Comparison of ENCODE assay signal across 8 cellular contexts in genomic region chr10:128047991-128048826, GRCh38.
DNase-seq lines count a peak whose midpoint lies in the region; ATAC-seq and TF ChIP-seq lines count a peak whose summit lies in the region.

No MANE protein-coding gene starts in this region.

- no peaks in the 10 kb centered on the region for H3K36me3 ChIP-seq in endodermal cell (ENCODE audit: control insufficient read depth, insufficient read depth, low read length)
- no peaks in the 10 kb centered on the region for H3K36me3 ChIP-seq in H7 (replicated peaks; ENCODE audit: control insufficient read depth, insufficient read depth, low read length)

- H3K4me3 Mint-ChIP-seq in endodermal cell (no peak overlapping the region), nephron (no peak overlapping the region)

- no peak overlapping the region for H3K9ac ChIP-seq in endodermal cell (ENCODE audit: extremely low read depth, low read length, poor library complexity, severe bottlenecking)

- H3K9me3 Mint-ChIP-seq in endodermal cell (no peaks in the 10 kb centered on the region), nephron (no peaks in the 10 kb centered on the region)

- H3K4me1 ChIP-seq in endodermal cell (ENCODE audit: control insufficient read depth, insufficient read depth, low read length), result no peaks in the 10 kb centered on the region

- peak overlapping the region; percentile 78 for H3K27ac Mint-ChIP-seq in endodermal cell
- peak overlapping the region; percentile 31 to 60 (median 47) for H3K27ac Mint-ChIP-seq in nephron

- H3K27me3 Mint-ChIP-seq in endodermal cell (ENCODE audit: insufficient read depth) (peaks cover 23% of the 10 kb centered on the region), nephron (ENCODE audit: low read depth) (peaks cover 13% of the 10 kb centered on the region)

- H3K27me3 ChIP-seq in endodermal cell (ENCODE audit: control insufficient read depth, insufficient read depth, low read length, poor library complexity, severe bottlenecking) (peaks cover 16% of the 10 kb centered on the region), H7 (ENCODE audit: control insufficient read depth, insufficient read depth, low read length) (no peaks in the 10 kb centered on the region; the same call in 1 of the 2 replicates)

- DNase-seq in RPMI7951 (ENCODE audit: low read depth) (peak; percentile 45), endodermal cell (no peak), EL (no peak), SHP77 treated with DMSO at 0.1 percent for 48 hours (lab: John Stamatoyannopoulos, UW) (no peak), H7 (no peak)

- H3K36me3 Mint-ChIP-seq in endodermal cell (ENCODE audit: low read depth), result no peaks in the 10 kb centered on the region
- no peaks in the 10 kb centered on the region for H3K36me3 Mint-ChIP-seq in nephron (ENCODE audit: low read depth)

- 94% methylated on average over 13 to 21 of the region's 21 CpGs for WGBS in endodermal cell (ENCODE audit: insufficient coverage in 1 of 2, insufficient read length in 1 of 2), 2 experiments

- TF ChIP-seq CTCF in endodermal cell (conservative IDR thresholded peaks at IDR 0.05) (no peak), nephron (IDR thresholded peaks at IDR 0.05; ENCODE audit: unreplicated experiment in 3 of 3) (no peak)

- H3K4me3 ChIP-seq in endodermal cell (ENCODE audit: low read length) (no peak overlapping the region), H7 (ENCODE audit: insufficient read depth, low read depth, low read length) (no peak overlapping the region)

- no peaks in the 10 kb centered on the region for H3K9me3 ChIP-seq in endodermal cell (ENCODE audit: control insufficient read depth, low read length)

- ATAC-seq in GM18511 (IDR thresholded peaks at IDR 0.05; ENCODE audit: unreplicated experiment), result peak; percentile 38
- peak; percentile 15 for ATAC-seq in HG02840 (IDR thresholded peaks at IDR 0.05; ENCODE audit: low FRiP score, unreplicated experiment)

- H3K4me1 Mint-ChIP-seq in endodermal cell (peaks cover 9% of the 10 kb centered on the region), nephron (peaks cover 10% of the 10 kb centered on the region)

- H3K27ac ChIP-seq in endodermal cell (ENCODE audit: low read depth, low read length), result no peak overlapping the region
